ENCODE assay signal across 28 cellular contexts in the genomic region with DNA sequence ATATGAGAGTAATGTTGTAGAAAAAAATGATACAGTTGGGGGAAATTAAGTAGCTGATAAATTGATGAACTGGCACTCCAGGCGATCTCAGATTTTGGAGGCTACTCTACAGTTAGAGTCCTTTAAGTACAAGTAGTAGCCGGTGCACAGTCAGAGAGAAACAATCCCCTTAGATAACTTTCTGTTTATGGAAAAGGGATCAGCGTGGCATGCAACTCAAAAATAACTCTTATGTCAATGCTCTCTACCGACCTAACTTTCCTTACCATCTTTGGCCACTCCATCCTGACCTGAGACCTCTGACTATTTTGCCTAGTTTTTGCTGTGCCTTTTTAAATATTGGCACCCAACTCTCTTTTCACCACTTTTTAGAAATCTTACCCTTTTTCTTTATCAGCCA.
"Had no signal": no experiment of that assay in that cellular context is flagged by ENCODE, and none has a peak within 500 bp of the region (broad histone marks: within the 10 kb centered on the region; RNA-seq: fewer than 3 reads in every experiment).

No MANE protein-coding gene starts in this region.

- H3K9me3 Mint-ChIP-seq: nephron progenitor cell; neural progenitor cell; stimulated activated effector memory CD8-positive, alpha-beta T cell treated with anti-CD3 and anti-CD28 coated beads, Interleukin-12 subunit alpha, Interleukin-12 subunit beta, amount 100 ng/mL, for 72 hours had no signal

- H2AFZ ChIP-seq: neural progenitor cell had no signal

- H3K4me3 ChIP-seq: heart left ventricle, left lung, lower lobe of right lung, neural progenitor cell, ovary, prostate gland, right atrium auricular region, right lobe of liver, spleen, suprapubic skin, transverse colon, upper lobe of left lung, vagina had no signal

- H3K27me3 Mint-ChIP-seq: naive B cell; stimulated activated naive CD8-positive, alpha-beta T cell treated with anti-CD3 and anti-CD28 coated beads, Interleukin-15, Interleukin-2, amounts not matched to agents 100 ng/mL and 50 ng/mL, for 24 hours had no signal

- H3K36me3 Mint-ChIP-seq: immature natural killer cell; naive B cell; natural killer cell; neural progenitor cell; stimulated activated effector memory CD8-positive, alpha-beta T cell treated with anti-CD3 and anti-CD28 coated beads, Interleukin-12 subunit alpha, Interleukin-12 subunit beta, amount 100 ng/mL, for 72 hours had no signal

- H3K27me3 ChIP-seq: heart left ventricle, left lung, neural progenitor cell, neutrophil, ovary, right atrium auricular region, spleen, suprapubic skin, transverse colon, upper lobe of left lung, vagina had no signal

- H3K4me1 Mint-ChIP-seq: immature natural killer cell; naive B cell; natural killer cell; nephron progenitor cell; neural progenitor cell; stimulated activated effector memory CD8-positive, alpha-beta T cell treated with anti-CD3 and anti-CD28 coated beads, Interleukin-12 subunit alpha, Interleukin-12 subunit beta, amount 100 ng/mL, for 72 hours had no signal

- H3K36me3 ChIP-seq: heart left ventricle, left lung, lower lobe of right lung, neural progenitor cell, neutrophil, ovary, prostate gland, right atrium auricular region, right lobe of liver, spleen, suprapubic skin, transverse colon, upper lobe of left lung, vagina had no signal

- H3K4me2 ChIP-seq: neural progenitor cell had no signal

- H3K4me3 Mint-ChIP-seq: immature natural killer cell; naive B cell; natural killer cell; nephron progenitor cell; neural progenitor cell; stimulated activated effector memory CD8-positive, alpha-beta T cell treated with anti-CD3 and anti-CD28 coated beads, Interleukin-12 subunit alpha, Interleukin-12 subunit beta, amount 100 ng/mL, for 72 hours; stimulated activated naive CD8-positive, alpha-beta T cell treated with anti-CD3 and anti-CD28 coated beads, Interleukin-15, Interleukin-2, amounts not matched to agents 100 ng/mL and 50 ng/mL, for 24 hours had no signal

- H3K4me1 ChIP-seq: heart left ventricle, left lung, lower lobe of right lung, neural progenitor cell, prostate gland, right atrium auricular region, right lobe of liver, spleen, suprapubic skin, transverse colon, upper lobe of left lung, vagina had no signal

- H3K27ac Mint-ChIP-seq: immature natural killer cell; naive B cell; natural killer cell; nephron progenitor cell; neural progenitor cell; stimulated activated effector memory CD8-positive, alpha-beta T cell treated with anti-CD3 and anti-CD28 coated beads, Interleukin-12 subunit alpha, Interleukin-12 subunit beta, amount 100 ng/mL, for 72 hours; stimulated activated naive CD8-positive, alpha-beta T cell treated with anti-CD3 and anti-CD28 coated beads, Interleukin-15, Interleukin-2, amounts not matched to agents 100 ng/mL and 50 ng/mL, for 24 hours had no signal

- H3K27ac ChIP-seq: heart left ventricle, left lung, lower lobe of right lung, neural progenitor cell, neutrophil, ovary, prostate gland, right atrium auricular region, right lobe of liver, spleen, suprapubic skin, transverse colon, upper lobe of left lung, vagina had no signal

- H3K9ac ChIP-seq: neural progenitor cell had no signal

- DNase-seq: heart left ventricle; hypothalamus; immature natural killer cell; kidney; left colon; left lung; lower lobe of right lung; mammary epithelial cell; mesenchymal stem cell; naive B cell; natural killer cell; nephron progenitor cell; ovary; right lobe of liver; small intestine; spleen; stimulated activated CD4-positive, alpha-beta T cell treated with anti-CD3 and anti-CD28 coated beads, Interleukin-4, amount 100 ng/mL, for 24 hours; stimulated activated naive CD4-positive, alpha-beta T cell; transverse colon; upper lobe of left lung had no signal

- H3K9me3 ChIP-seq: heart left ventricle, left lung, lower lobe of right lung, neutrophil, ovary, prostate gland, right atrium auricular region, right lobe of liver, spleen, suprapubic skin, transverse colon, upper lobe of left lung, vagina had no signal

- ATAC-seq: heart left ventricle; left colon; left lung; lower lobe of right lung; natural killer cell; right lobe of liver; stimulated activated effector memory CD8-positive, alpha-beta T cell treated with anti-CD3 and anti-CD28 coated beads, Interleukin-12 subunit alpha, Interleukin-12 subunit beta, amount 100 ng/mL, for 72 hours had no signal
